33 cellular contexts compared by ENCODE assay signal in the genomic region with DNA sequence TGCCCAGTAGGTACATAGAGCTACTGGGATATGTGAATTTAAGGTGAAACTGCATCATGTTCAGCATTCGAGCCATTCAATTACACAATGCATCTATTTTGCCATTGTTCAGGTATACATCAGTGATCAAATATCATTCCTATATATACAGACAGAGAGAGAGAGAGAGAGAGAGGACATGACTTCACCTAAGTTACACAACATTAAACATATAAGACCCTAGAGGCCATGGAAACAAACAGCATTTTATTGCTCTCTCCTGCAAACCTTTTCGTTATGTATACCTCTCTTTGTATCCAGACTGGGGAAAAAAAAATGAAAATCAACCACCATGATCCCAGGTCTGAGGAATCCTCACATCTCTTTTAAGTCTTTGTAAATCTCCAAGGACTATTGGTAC.
"Had no signal": no experiment of that assay in that cellular context is flagged by ENCODE, and none has a peak within 500 bp of the region (broad histone marks: within the 10 kb centered on the region; RNA-seq: fewer than 3 reads in every experiment).

No MANE protein-coding gene starts in this region.

- H3K4me1 ChIP-seq: adrenal gland, body of pancreas, esophagus muscularis mucosa, foreskin keratinocyte, gastrocnemius medialis, heart left ventricle had no signal

- FAIRE-seq: colon had no signal

- H3K27ac ChIP-seq: adrenal gland, body of pancreas, esophagus muscularis mucosa, foreskin keratinocyte, gastrocnemius medialis, heart left ventricle, WERI-Rb-1 had no signal

- H3K36me3 ChIP-seq: adrenal gland, esophagus muscularis mucosa, gastrocnemius medialis, heart left ventricle, WERI-Rb-1 had no signal

- H3K4me3 ChIP-seq: adrenal gland, body of pancreas, esophagus muscularis mucosa, gastrocnemius medialis, heart left ventricle had no signal

- DNase-seq: activated B cell treated with CpG ODN at 0.5 μM for 24 hours; activated CD4-positive, alpha-beta T cell treated with anti-CD3 and anti-CD28 coated beads for 48 hours; activated CD4-positive, alpha-beta T cell treated with anti-CD3 and anti-CD28 coated beads, Interleukin-2, amount 50 U/mL, for 1 hour; activated CD4-positive, alpha-beta T cell treated with anti-CD3 and anti-CD28 coated beads, Interleukin-2, amount 50 U/mL, for 48 hours; activated CD8-positive, alpha-beta memory T cell treated with anti-CD3 and anti-CD28 coated beads, Interleukin-2, amount 10 ng/mL, durations not matched to agents 7 days and 5 days; activated CD8-positive, alpha-beta memory T cell treated with anti-CD3 and anti-CD28 coated beads, Interleukin-2, amount 50 U/mL, for 4 hours; activated CD8-positive, alpha-beta T cell treated with anti-CD3 and anti-CD28 coated beads for 36 hours; activated effector memory CD4-positive, alpha-beta T cell treated with anti-CD3 and anti-CD28 coated beads, Interleukin-2, amount 50 U/mL, for 16 hours; activated naive CD4-positive, alpha-beta T cell treated with anti-CD3 and anti-CD28 coated beads for 36 hours; activated naive CD8-positive, alpha-beta T cell treated with anti-CD3 and anti-CD28 coated beads for 36 hours; activated naive CD8-positive, alpha-beta T cell treated with anti-CD3 and anti-CD28 coated beads, Interleukin-2, amount 50 U/mL, for 24 hours; activated T-cell treated with anti-CD3 and anti-CD28 coated beads, Interleukin-2, amount 50 U/mL, for 1 hour; activated T-cell treated with anti-CD3 and anti-CD28 coated beads, Interleukin-2, amount 50 U/mL, for 48 hours; adrenal gland; amygdala; aorta; body of pancreas; caudate nucleus; cortex of kidney; dermis blood vessel endothelial cell; effector CD4-positive, alpha-beta T cell; effector memory CD8-positive, alpha-beta T cell; erythroblast; foreskin keratinocyte; gastrocnemius medialis; glutamatergic neuron; heart left ventricle; T-helper 17 cell; T1000; WERI-Rb-1 had no signal

- H3K27me3 ChIP-seq: adrenal gland, body of pancreas, esophagus muscularis mucosa, foreskin keratinocyte, gastrocnemius medialis, heart left ventricle had no signal

- ATAC-seq: activated CD4-positive, CD25-positive, alpha-beta regulatory T cell treated with anti-CD3 and anti-CD28 coated beads, Interleukin-2, amount 50 U/mL, for 24 hours; activated CD8-positive, alpha-beta memory T cell treated with anti-CD3 and anti-CD28 coated beads, Interleukin-2, amount 10 ng/mL, durations not matched to agents 7 days and 5 days; activated CD8-positive, alpha-beta T cell treated with anti-CD3 and anti-CD28 coated beads for 36 hours; activated naive CD8-positive, alpha-beta T cell treated with anti-CD3 and anti-CD28 coated beads, Interleukin-2, amount 50 U/mL, for 24 hours; body of pancreas; effector memory CD8-positive, alpha-beta T cell; foreskin keratinocyte; gastrocnemius medialis; heart left ventricle; T-helper 17 cell had no signal

- H3K9me3 ChIP-seq: adrenal gland, body of pancreas, esophagus muscularis mucosa, gastrocnemius medialis had no signal
